ENCODE assay signal across 8 cellular contexts in the genomic region with DNA sequence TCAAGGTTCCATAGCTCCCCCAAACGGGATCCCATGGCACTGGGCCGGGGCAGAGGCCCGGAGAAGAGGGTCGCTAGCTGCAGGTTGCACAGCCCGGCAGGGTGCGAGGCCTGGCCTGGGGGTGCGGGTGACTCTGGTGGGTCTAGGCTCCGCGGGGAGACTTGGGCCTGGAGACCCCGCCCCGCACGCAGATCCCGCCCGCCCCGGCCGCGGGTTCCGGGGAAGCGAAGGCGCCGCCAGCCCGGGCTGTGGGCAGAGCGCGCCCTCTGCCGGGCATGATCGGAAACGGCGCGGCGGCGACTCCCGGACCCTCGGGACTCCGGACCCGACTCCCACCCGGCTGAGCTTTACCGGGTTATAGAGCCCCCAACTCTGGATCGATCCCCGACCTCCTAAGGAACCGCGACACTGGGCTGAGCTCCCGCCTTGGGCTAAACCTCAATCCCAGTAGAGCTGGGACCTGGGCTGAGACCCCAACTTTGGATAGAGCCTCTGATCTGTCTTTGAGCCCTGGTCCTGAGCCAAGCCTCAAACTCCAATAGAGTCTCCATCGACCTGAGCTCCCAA. TPM values are rescaled to one million over a fixed set of nuclear protein-coding genes. Genes with fewer than 3 reads are reported as not detected.
DNase-seq lines count a peak whose midpoint lies in the region; ATAC-seq and TF ChIP-seq lines count a peak whose summit lies in the region.

No MANE protein-coding gene starts in this region.

- POLR2A ChIA-PET in BJ (lab: Charles Lee) (no interaction called here), RWPE1 (lab: Yijun Ruan, JAX; ENCODE audit: low non-redundant PET) (no interaction called here)

- no peaks in the 10 kb centered on the region; the same call in 1 of the 2 replicates for H3K27me3 Mint-ChIP-seq in HFFc6 (ENCODE audit: insufficient read depth)

- DNase-seq in BJ (ENCODE audit: low read depth) (no peak), HFFc6 (no peak), RWPE1 (ENCODE audit: low spot score) (peak; percentile 57), activated gamma-delta T cell treated with Interleukin-2 at 50 U/mL for 16 hours (peak; percentile 72), omental fat pad (ENCODE audit: low spot score) (peak; percentile 45), thoracic aorta (ENCODE audit: low spot score) (no peak)

- H3K27ac ChIP-seq in RWPE1 = peak overlapping the region; percentile 85
- peak overlapping the region in 1 of 4 donors; percentile 57 for H3K27ac ChIP-seq in gastroesophageal sphincter
- no peak overlapping the region for H3K27ac ChIP-seq in thoracic aorta

- peaks cover 35% of the 10 kb centered on the region for H3K4me1 Mint-ChIP-seq in HFFc6 (ENCODE audit: low read depth)

- peak overlapping the region; percentile 60; the same call in 1 of the 2 replicates for H3K27ac Mint-ChIP-seq in HFFc6

- peaks cover 0 to 52% (median 21%) of the 10 kb centered on the region in 3 donors for H3K4me1 ChIP-seq in gastroesophageal sphincter
- H3K4me1 ChIP-seq in thoracic aorta (ENCODE audit: control insufficient read depth in 1 of 2, low read depth in 2 of 2) = peaks cover 18 to 24% of the 10 kb centered on the region in 2 donors

- no peaks in the 10 kb centered on the region for H3K27me3 ChIP-seq in BJ (ENCODE audit: control insufficient read depth, insufficient read depth, low read length)
- peaks cover 10% of the 10 kb centered on the region for H3K27me3 ChIP-seq in gastroesophageal sphincter
- H3K27me3 ChIP-seq in thoracic aorta (replicated peaks; ENCODE audit: insufficient read depth) = no peaks in the 10 kb centered on the region

- TF ChIP-seq POLR2A in gastroesophageal sphincter (IDR thresholded peaks at IDR 0.05) = no peak

- H3K4me3 ChIP-seq in BJ (ENCODE audit: low read depth, low read length) (peak overlapping the region; percentile 53), gastroesophageal sphincter (peak overlapping the region; percentile 25 to 55), thoracic aorta (peak overlapping the region; percentile 82)

- ATAC-seq in gastroesophageal sphincter (peak; percentile 14), omental fat pad (ENCODE audit: low FRiP score) (peak; percentile 25), thoracic aorta (ENCODE audit: insufficient number of reproducible peaks, low FRiP score, low read depth) (no peak), HG03196 (IDR thresholded peaks at IDR 0.05; ENCODE audit: unreplicated experiment) (no peak)

- H3K9me3 ChIP-seq in gastroesophageal sphincter (no peaks in the 10 kb centered on the region), thoracic aorta (no peaks in the 10 kb centered on the region)

- peak overlapping the region; percentile 63 for H3K4me3 Mint-ChIP-seq in HFFc6

- no peak for TF ChIP-seq EP300 in gastroesophageal sphincter (IDR thresholded peaks at IDR 0.05)

- no CpG with 5 or more reads among the region's 43 CpGs for WGBS in gastroesophageal sphincter (ENCODE audit: low coverage in 1 of 2), 2 donors

- H3K36me3 Mint-ChIP-seq in HFFc6 (ENCODE audit: low read depth) = no peaks in the 10 kb centered on the region

- no peaks in the 10 kb centered on the region for H3K9me3 Mint-ChIP-seq in HFFc6

- CTCF ChIA-PET in BJ (lab: Yijun Ruan, JAX) = interaction anchor here (0.5 to 2.9 kb wide), 39 partner anchors 9 to 362 kb away, joined by 3 to 119 read pairs (median 5); a partner anchor contains a TSS
- CTCF ChIA-PET in RWPE1 (lab: Yijun Ruan, JAX) = interaction anchor here (0.5 to 2.5 kb wide), 36 partner anchors 9 to 463 kb away, joined by 3 to 36 read pairs (median 4); a partner anchor contains a TSS

- TF ChIP-seq CTCF in BJ (IDR thresholded peaks at IDR 0.05; ENCODE audit: insufficient read depth, low read depth, low read length) (peak; percentile 82), HFFc6 (IDR thresholded peaks at IDR 0.05) (peak; percentile 99), RWPE1 (conservative IDR thresholded peaks at IDR 0.05; ENCODE audit: low read depth) (peak; percentile 96), gastroesophageal sphincter (IDR thresholded peaks at IDR 0.05) (peak in 3 of 4 experiments; percentile 81 to 98 (median 89)), omental fat pad (IDR thresholded peaks at IDR 0.05) (peak in 1 of 3 donors; percentile 44), thoracic aorta (IDR thresholded peaks at IDR 0.05) (peak; percentile 99)

- no peaks in the 10 kb centered on the region for H3K36me3 ChIP-seq in BJ (ENCODE audit: control insufficient read depth, insufficient read depth, low read length)
- H3K36me3 ChIP-seq in gastroesophageal sphincter = no peaks in the 10 kb centered on the region
- no peaks in the 10 kb centered on the region for H3K36me3 ChIP-seq in thoracic aorta

RNA-seq across cellular contexts. Expression of a gene that starts 3.1 kb away (rescaled TPM):
- polyA plus RNA-seq in BJ (2011; rRNA removed) = 3.7 and 4.8 TPM in 2 replicates
- 2.8 and 3.4 TPM in 2 replicates for polyA minus RNA-seq in BJ (2011; rRNA and poly(A)+ RNA removed)
- 1 to 10 TPM; 4.5 to 8.2 (median 6.7) TPM for total RNA-seq in HFFc6 (2021; fragmentation: NEBNext Ultra II Directional; extraction: Animal tissue kit (Norgen Biotek cat#: 25700))
- total RNA-seq in gastroesophageal sphincter (10 to 100 TPM in 1 of 4 donors, 1 to 10 TPM in 3; 5.8 to 16.4 (median 7.0) TPM), omental fat pad (1 to 10 TPM; 1.8 to 6.3 (median 3.1) TPM), thoracic aorta (1 to 10 TPM; 4.2 to 4.3 TPM)

RNA-seq across cellular contexts. Expression of a gene that starts 33.9 kb away (rescaled TPM):
- 162 and 222 TPM in 2 replicates for polyA plus RNA-seq in BJ (2011; rRNA removed)
- polyA minus RNA-seq in BJ (2011; rRNA and poly(A)+ RNA removed) = 47.4 and 58.1 TPM in 2 replicates
- 100 to 1,000 TPM; 266 to 322 (median 283) TPM for total RNA-seq in HFFc6 (2021; fragmentation: NEBNext Ultra II Directional; extraction: Animal tissue kit (Norgen Biotek cat#: 25700))
- 10 to 100 TPM; 20.5 to 44.6 (median 30.1) TPM for total RNA-seq in gastroesophageal sphincter
- total RNA-seq in omental fat pad = 10 to 100 TPM; 25.7 to 59.2 (median 51.6) TPM
- total RNA-seq in thoracic aorta = 10 to 100 TPM; 59.3 to 72.9 TPM

Comparison
In these comparisons a context has a peak if more than half of its experiments do, and no peak if none do; other contexts are left out.
1. DNase-seq: peak in RWPE1 (single experiment), activated gamma-delta T cell treated with Interleukin-2 at 50 U/mL for 16 hours (single experiment) and omental fat pad (single experiment); none in BJ (single experiment), HFFc6 (single experiment) and thoracic aorta (single experiment).
2. ATAC-seq: peak in gastroesophageal sphincter (single experiment) and omental fat pad (single experiment); none in thoracic aorta (single experiment) and HG03196 (single experiment).
3. Peak in every context shown above with its lines, with median percentiles within 50 percentile points of each other: H3K4me3 ChIP-seq.